ENCODE assay signal across 25 cellular contexts in genomic region chr3:143090966-143091365, GRCh38.
"Had no signal": no experiment of that assay in that cellular context is flagged by ENCODE, and none has a peak within 500 bp of the region (broad histone marks: within the 10 kb centered on the region; RNA-seq: fewer than 3 reads in every experiment).

No MANE protein-coding gene starts in this region.

- H3K4me3 ChIP-seq: esophagus muscularis mucosa, heart right ventricle, lower lobe of right lung, skin epidermis, thoracic aorta, uterus had no signal

- FAIRE-seq: bronchial epithelial cell had no signal

- H3K4me1 ChIP-seq: esophagus muscularis mucosa, foreskin keratinocyte, heart right ventricle, uterus had no signal

- ATAC-seq: activated CD4-positive, CD25-positive, alpha-beta regulatory T cell treated with anti-CD3 and anti-CD28 coated beads, Interleukin-2, amount 50 U/mL, for 24 hours; activated naive CD4-positive, alpha-beta T cell treated with anti-CD3 and anti-CD28 coated beads, Interleukin-2, amount 50 U/mL, for 72 hours; foreskin keratinocyte; natural killer cell; sciatic nerve had no signal

- H3K27ac ChIP-seq: esophagus muscularis mucosa, foreskin keratinocyte, heart right ventricle, lower lobe of right lung, thoracic aorta, uterus, WERI-Rb-1 had no signal

- H3K27me3 Mint-ChIP-seq: central memory CD8-positive, alpha-beta T cell; dendritic cell treated with granulocyte-macrophage colony-stimulating factor and Interleukin-4, amounts not matched to agents 40 ng/mL and 50 ng/mL, for 4 days; stimulated activated naive CD8-positive, alpha-beta T cell treated with anti-CD3 and anti-CD28 coated beads, Interleukin-15, Interleukin-2, amounts not matched to agents 100 ng/mL and 50 ng/mL, for 24 hours had no signal

- H3K9me3 ChIP-seq: esophagus muscularis mucosa, heart right ventricle, lower lobe of right lung, thoracic aorta, uterus had no signal

- H3K27me3 ChIP-seq: esophagus muscularis mucosa, foreskin keratinocyte, heart right ventricle, uterus had no signal

- DNase-seq: activated CD4-positive, alpha-beta memory T cell treated with anti-CD3 and anti-CD28 coated beads, Interleukin-2, amount 10 ng/mL, durations not matched to agents 7 days and 5 days; activated CD4-positive, alpha-beta T cell treated with anti-CD3 and anti-CD28 coated beads, Interleukin-2, amount 10 ng/mL, durations not matched to agents 24 days and 14 days; activated naive CD4-positive, alpha-beta T cell; activated T-cell treated with anti-CD3 and anti-CD28 coated beads, Interleukin-2, amount 50 U/mL, for 48 hours; foreskin keratinocyte; lower lobe of right lung; mesenchymal stem cell; natural killer cell; stimulated activated CD4-positive, alpha-beta T cell treated with anti-CD3 and anti-CD28 coated beads, Interleukin-12 subunit alpha, Interleukin-12 subunit beta, amount 100 ng/mL, for 4 hours; stimulated activated CD4-positive, alpha-beta T cell treated with anti-CD3 and anti-CD28 coated beads, Interleukin-4, amount 100 ng/mL, for 1 hour; uterus; WERI-Rb-1 had no signal

- H3K4me3 Mint-ChIP-seq: activated CD4-positive, alpha-beta memory T cell treated with anti-CD3 and anti-CD28 coated beads, Interleukin-2, amount 10 ng/mL, durations not matched to agents 7 days and 5 days; activated CD4-positive, alpha-beta T cell treated with anti-CD3 and anti-CD28 coated beads, Interleukin-2, amount 10 ng/mL, durations not matched to agents 24 days and 14 days; central memory CD8-positive, alpha-beta T cell; dendritic cell treated with granulocyte-macrophage colony-stimulating factor and Interleukin-4, amounts not matched to agents 40 ng/mL and 50 ng/mL, for 4 days; natural killer cell; stimulated activated naive CD8-positive, alpha-beta T cell treated with anti-CD3 and anti-CD28 coated beads, Interleukin-15, Interleukin-2, amounts not matched to agents 100 ng/mL and 50 ng/mL, for 24 hours; type B pancreatic cell had no signal

- H3K4me1 Mint-ChIP-seq: activated CD4-positive, alpha-beta memory T cell treated with anti-CD3 and anti-CD28 coated beads, Interleukin-2, amount 10 ng/mL, durations not matched to agents 7 days and 5 days; activated CD4-positive, alpha-beta T cell treated with anti-CD3 and anti-CD28 coated beads, Interleukin-2, amount 10 ng/mL, durations not matched to agents 24 days and 14 days; central memory CD8-positive, alpha-beta T cell; natural killer cell had no signal

- H3K27ac Mint-ChIP-seq: activated CD4-positive, alpha-beta memory T cell treated with anti-CD3 and anti-CD28 coated beads, Interleukin-2, amount 10 ng/mL, durations not matched to agents 7 days and 5 days; activated CD4-positive, alpha-beta T cell treated with anti-CD3 and anti-CD28 coated beads, Interleukin-2, amount 10 ng/mL, durations not matched to agents 24 days and 14 days; activated naive CD4-positive, alpha-beta T cell treated with anti-CD3 and anti-CD28 coated beads, Interleukin-2, amount 50 U/mL, for 72 hours; activated T-helper 2 cell treated with anti-CD3 and anti-CD28 coated beads, Interferon-gamma antibody, Interleukin-2, Interleukin-4, amounts not matched to agents 10 μg/mL and 5 μg/mL and 100 μg/mL, durations not matched to agents 14 hours and 24 hours and 36 hours; dendritic cell treated with granulocyte-macrophage colony-stimulating factor and Interleukin-4, amounts not matched to agents 40 ng/mL and 50 ng/mL, for 4 days; natural killer cell; stimulated activated naive CD8-positive, alpha-beta T cell treated with anti-CD3 and anti-CD28 coated beads, Interleukin-15, Interleukin-2, amounts not matched to agents 100 ng/mL and 50 ng/mL, for 24 hours; type B pancreatic cell had no signal

- H3K36me3 ChIP-seq: esophagus muscularis mucosa, heart right ventricle, lower lobe of right lung, thoracic aorta, uterus, WERI-Rb-1 had no signal

- H3K9me3 Mint-ChIP-seq: activated CD4-positive, alpha-beta memory T cell treated with anti-CD3 and anti-CD28 coated beads, Interleukin-2, amount 10 ng/mL, durations not matched to agents 7 days and 5 days; activated naive CD4-positive, alpha-beta T cell treated with anti-CD3 and anti-CD28 coated beads, Interleukin-2, amount 50 U/mL, for 72 hours; central memory CD8-positive, alpha-beta T cell; dendritic cell treated with granulocyte-macrophage colony-stimulating factor and Interleukin-4, amounts not matched to agents 40 ng/mL and 50 ng/mL, for 4 days; natural killer cell; stimulated activated naive CD8-positive, alpha-beta T cell treated with anti-CD3 and anti-CD28 coated beads, Interleukin-15, Interleukin-2, amounts not matched to agents 100 ng/mL and 50 ng/mL, for 24 hours; type B pancreatic cell had no signal

- H3K36me3 Mint-ChIP-seq: natural killer cell, type B pancreatic cell had no signal
